22 cellular contexts compared by ENCODE assay signal in genomic region chr6:106771822-106772221, GRCh38.
"Had no signal": no experiment of that assay in that cellular context is flagged by ENCODE, and none has a peak within 500 bp of the region (broad histone marks: within the 10 kb centered on the region; RNA-seq: fewer than 3 reads in every experiment).

No MANE protein-coding gene starts in this region.

- H3K9ac ChIP-seq: SK-N-SH had no signal

- H3K27me3 ChIP-seq: MG63 had no signal

- H3K4me2 ChIP-seq: SK-N-SH had no signal

- H3K27ac ChIP-seq: RWPE1 had no signal

- H3K4me3 ChIP-seq: MG63 had no signal

- DNase-seq: IMR-90, Karpas-422, KG1, MG63, NCI-H1092, NCI-H1105 treated with DMSO at 0.1 percent for 48 hours, NCI-H1417 treated with DMSO at 0.1 percent for 48 hours, NCI-H146, NCI-H1694 treated with DMSO at 0.1 percent for 48 hours, NCI-H1930, NCI-H2081, NCI-H2107, NCI-H524, NCI-H526 treated with DMSO at 0.1 percent for 48 hours, NCI-H774, PC-3, SHP77, SW 1271 had no signal

- H3K36me3 ChIP-seq: MG63 had no signal

- ATAC-seq: HepG2, Panc1, PC-3 had no signal

- H3K9me3 ChIP-seq: SK-N-SH had no signal
